In genomic region chr15:71889947-71890346, GRCh38 we compare ENCODE assay signal across 27 cellular contexts.
"Had no signal": no experiment of that assay in that cellular context is flagged by ENCODE, and none has a peak within 500 bp of the region (broad histone marks: within the 10 kb centered on the region; RNA-seq: fewer than 3 reads in every experiment).

No MANE protein-coding gene starts in this region.

- H3K9me3 ChIP-seq: neutrophil, pancreas, psoas muscle, right lobe of liver, sigmoid colon, stomach, thoracic aorta, thyroid gland, tibial nerve, upper lobe of left lung, vagina had no signal

- DNase-seq: nephron progenitor cell; nucleus accumbens; pancreas; psoas muscle; right cardiac atrium; right lobe of liver; sigmoid colon; small intestine; stimulated activated CD4-positive, alpha-beta T cell treated with anti-CD3 and anti-CD28 coated beads, Interleukin-15, amount 100 ng/mL, for 24 hours; stimulated activated CD4-positive, alpha-beta T cell treated with anti-CD3 and anti-CD28 coated beads, Interleukin-2, amount 100 ng/mL, for 24 hours; stimulated activated CD4-positive, alpha-beta T cell treated with anti-CD3 and anti-CD28 coated beads, Interleukin-2, amount 100 ng/mL, for 48 hours; stimulated activated CD4-positive, alpha-beta T cell treated with anti-CD3 and anti-CD28 coated beads, Interleukin-4, amount 100 ng/mL, for 24 hours; stimulated activated naive B cell treated with anti-CD40 and anti-IgM and Interleukin-4, amounts not matched to agents 10 μg/mL and 1 μg/mL and 100 μg/mL, for 72 hours; stimulated activated naive CD4-positive, alpha-beta T cell treated with Interleukin-2 at 50 U/mL for 16 hours; stomach; trophoblast cell; upper lobe of left lung had no signal

- H3K27me3 ChIP-seq: neutrophil, pancreas, right lobe of liver, sigmoid colon, stomach, thyroid gland, tibial nerve, upper lobe of left lung, vagina had no signal

- H3K27me3 Mint-ChIP-seq: natural killer cell treated with Interleukin-12 subunit alpha and Interleukin-12 subunit beta and Interleukin-15 and Interleukin-18, amount 100 ng/mL, for 72 hours; stimulated activated naive B cell treated with anti-CD40 and anti-IgM and Interleukin-4, amounts not matched to agents 10 μg/mL and 1 μg/mL and 100 μg/mL, for 72 hours; stimulated activated naive CD8-positive, alpha-beta T cell treated with anti-CD3 and anti-CD28 coated beads, Interleukin-15, Interleukin-2, amounts not matched to agents 100 ng/mL and 50 ng/mL, for 24 hours had no signal

- H3K4me3 Mint-ChIP-seq: natural killer cell treated with Interleukin-12 subunit alpha and Interleukin-12 subunit beta and Interleukin-15 and Interleukin-18, amount 100 ng/mL, for 72 hours; nephron progenitor cell; neural crest cell; stimulated activated effector memory CD8-positive, alpha-beta T cell treated with anti-CD3 and anti-CD28 coated beads, Interleukin-12 subunit alpha, Interleukin-12 subunit beta, amount 100 ng/mL, for 72 hours; stimulated activated naive B cell treated with anti-CD40 and anti-IgM and Interleukin-4, amounts not matched to agents 10 μg/mL and 1 μg/mL and 100 μg/mL, for 72 hours; stimulated activated naive CD8-positive, alpha-beta T cell treated with anti-CD3 and anti-CD28 coated beads, Interleukin-15, Interleukin-2, amounts not matched to agents 100 ng/mL and 50 ng/mL, for 24 hours had no signal

- FAIRE-seq: pancreas, small intestine, urothelium cell line had no signal

- ATAC-seq: natural killer cell treated with Interleukin-12 subunit alpha and Interleukin-12 subunit beta and Interleukin-15 and Interleukin-18, amount 100 ng/mL, for 72 hours; pancreas; psoas muscle; right cardiac atrium; right lobe of liver; stimulated activated effector memory CD8-positive, alpha-beta T cell treated with anti-CD3 and anti-CD28 coated beads, Interleukin-12 subunit alpha, Interleukin-12 subunit beta, amount 100 ng/mL, for 72 hours had no signal

- H3K27ac Mint-ChIP-seq: natural killer cell treated with Interleukin-12 subunit alpha and Interleukin-12 subunit beta and Interleukin-15 and Interleukin-18, amount 100 ng/mL, for 72 hours; nephron progenitor cell; stimulated activated effector memory CD8-positive, alpha-beta T cell treated with anti-CD3 and anti-CD28 coated beads, Interleukin-12 subunit alpha, Interleukin-12 subunit beta, amount 100 ng/mL, for 72 hours; stimulated activated naive B cell treated with anti-CD40 and anti-IgM and Interleukin-4, amounts not matched to agents 10 μg/mL and 1 μg/mL and 100 μg/mL, for 72 hours; stimulated activated naive CD8-positive, alpha-beta T cell treated with anti-CD3 and anti-CD28 coated beads, Interleukin-15, Interleukin-2, amounts not matched to agents 100 ng/mL and 50 ng/mL, for 24 hours had no signal

- H3K36me3 ChIP-seq: neutrophil had no signal

- H3K4me1 ChIP-seq: pancreas, right lobe of liver, stomach, upper lobe of left lung, vagina had no signal

- H3K9me3 Mint-ChIP-seq: natural killer cell treated with Interleukin-12 subunit alpha and Interleukin-12 subunit beta and Interleukin-15 and Interleukin-18, amount 100 ng/mL, for 72 hours; nephron progenitor cell; neural crest cell; stimulated activated effector memory CD8-positive, alpha-beta T cell treated with anti-CD3 and anti-CD28 coated beads, Interleukin-12 subunit alpha, Interleukin-12 subunit beta, amount 100 ng/mL, for 72 hours; stimulated activated naive B cell treated with anti-CD40 and anti-IgM and Interleukin-4, amounts not matched to agents 10 μg/mL and 1 μg/mL and 100 μg/mL, for 72 hours; stimulated activated naive CD8-positive, alpha-beta T cell treated with anti-CD3 and anti-CD28 coated beads, Interleukin-15, Interleukin-2, amounts not matched to agents 100 ng/mL and 50 ng/mL, for 24 hours had no signal

- H3K4me3 ChIP-seq: pancreas, psoas muscle, right lobe of liver, sigmoid colon, stomach, thoracic aorta, thyroid gland, tibial nerve, upper lobe of left lung, vagina had no signal

- H3K27ac ChIP-seq: neutrophil, pancreas, psoas muscle, right lobe of liver, sigmoid colon, stomach, thoracic aorta, thyroid gland, tibial nerve, upper lobe of left lung, vagina had no signal

- H3K4me1 Mint-ChIP-seq: stimulated activated effector memory CD8-positive, alpha-beta T cell treated with anti-CD3 and anti-CD28 coated beads, Interleukin-12 subunit alpha, Interleukin-12 subunit beta, amount 100 ng/mL, for 72 hours had no signal
